32 cellular contexts compared by ENCODE assay signal in genomic region chr11:62988281-62988680, GRCh38. TPM values are rescaled to one million over a fixed set of nuclear protein-coding genes. Genes with fewer than 3 reads are reported as not detected.
"Had no signal": no experiment of that assay in that cellular context is flagged by ENCODE, and none has a peak within 500 bp of the region (broad histone marks: within the 10 kb centered on the region; RNA-seq: fewer than 3 reads in every experiment).

No MANE protein-coding gene starts in this region.

- DNase-seq: activated CD4-positive, alpha-beta T cell treated with anti-CD3 and anti-CD28 coated beads, Interleukin-2, amount 10 ng/mL, durations not matched to agents 24 days and 14 days; activated CD4-positive, alpha-beta T cell treated with anti-CD3 and anti-CD28 coated beads, Interleukin-2, amount 50 U/mL, for 4 hours; activated CD8-positive, alpha-beta T cell treated with anti-CD3 and anti-CD28 coated beads for 36 hours; activated effector memory CD4-positive, alpha-beta T cell treated with anti-CD3 and anti-CD28 coated beads, Interleukin-2, amount 50 U/mL, for 16 hours; activated naive CD4-positive, alpha-beta T cell; activated naive CD4-positive, alpha-beta T cell treated with anti-CD3 and anti-CD28 coated beads, Interleukin-2, amount 50 U/mL, for 16 hours; activated naive CD8-positive, alpha-beta T cell treated with anti-CD3 and anti-CD28 coated beads for 36 hours; activated T-cell treated with anti-CD3 and anti-CD28 coated beads, Interleukin-2, amount 50 U/mL, for 1 hour; activated T-cell treated with anti-CD3 and anti-CD28 coated beads, Interleukin-2, amount 50 U/mL, for 72 hours; amniotic stem cell; aorta; brain microvascular endothelial cell; NCI-H1092 treated with DMSO at 0.1 percent for 48 hours; NCI-H1417 treated with DMSO at 0.1 percent for 48 hours; NCI-H187 treated with DMSO at 0.1 percent for 48 hours; NCI-H2081; NCI-H2171 treated with DMSO at 0.1 percent for 48 hours; NCI-H2227 treated with DMSO at 0.1 percent for 48 hours; NCI-H446; NCI-H510A treated with DMSO at 0.1 percent for 48 hours; NCI-H526 treated with DMSO at 0.1 percent for 48 hours; NCI-H774; SHP77; SJCRH30 had no signal

- H3K27ac ChIP-seq: brain microvascular endothelial cell, cardiac muscle cell, SJCRH30, SK-N-MC had no signal

- ATAC-seq: activated CD8-positive, alpha-beta T cell treated with anti-CD3 and anti-CD28 coated beads for 36 hours; activated T-cell treated with anti-CD3 and anti-CD28 coated beads, Interleukin-2, amount 50 U/mL, for 72 hours; activated T-helper 17 cell treated with anti-CD3 and anti-CD28 coated beads, Interleukin-2, amount 50 U/mL, for 72 hours; K562; Panc1 had no signal

- H3K36me3 ChIP-seq: brain microvascular endothelial cell, cardiac muscle cell, SJCRH30 had no signal

- H3K27me3 ChIP-seq: brain microvascular endothelial cell, cardiac muscle cell, SJCRH30 had no signal

- H3K4me3 ChIP-seq: cardiac muscle cell, K562, SJCRH30, SK-N-MC had no signal

- H3K4me1 ChIP-seq: SJCRH30 had no signal

- H3K9me3 ChIP-seq: SJCRH30 had no signal

RNA-seq across cellular contexts. Expression of gene SLC22A6, which starts 3.5 kb away (rescaled TPM):
- total RNA-seq: activated CD4-positive, alpha-beta T cell treated with anti-CD3 and anti-CD28 coated beads, Interleukin-2, amount 10 ng/mL, durations not matched to agents 24 days and 14 days; activated CD8-positive, alpha-beta memory T cell treated with anti-CD3 and anti-CD28 coated beads for 36 hours; activated CD8-positive, alpha-beta T cell treated with anti-CD3 and anti-CD28 coated beads for 36 hours; activated naive CD8-positive, alpha-beta T cell treated with anti-CD3 and anti-CD28 coated beads for 36 hours; activated T-cell treated with anti-CD3 and anti-CD28 coated beads, Interleukin-2, amount 50 U/mL, for 72 hours; activated T-helper 17 cell treated with anti-CD3 and anti-CD28 coated beads, Interleukin-2, amount 50 U/mL, for 72 hours; aorta; cardiac muscle cell; K562; M059J; RPMI7951; SJCRH30 had no signal
- polyA plus RNA-seq: cardiac muscle cell, K562 had no signal

RNA-seq across cellular contexts. Expression of gene SLC22A8, which starts 27.4 kb away (rescaled TPM):
- total RNA-seq: activated CD4-positive, alpha-beta T cell treated with anti-CD3 and anti-CD28 coated beads, Interleukin-2, amount 10 ng/mL, durations not matched to agents 24 days and 14 days; activated CD8-positive, alpha-beta memory T cell treated with anti-CD3 and anti-CD28 coated beads for 36 hours; activated CD8-positive, alpha-beta T cell treated with anti-CD3 and anti-CD28 coated beads for 36 hours; activated naive CD8-positive, alpha-beta T cell treated with anti-CD3 and anti-CD28 coated beads for 36 hours; activated T-cell treated with anti-CD3 and anti-CD28 coated beads, Interleukin-2, amount 50 U/mL, for 72 hours; activated T-helper 17 cell treated with anti-CD3 and anti-CD28 coated beads, Interleukin-2, amount 50 U/mL, for 72 hours; aorta; cardiac muscle cell; K562; M059J; RPMI7951; SJCRH30 had no signal
- polyA plus RNA-seq: aorta, K562 had no signal
